8 cellular contexts compared by ENCODE assay signal in genomic region chr1:6491076-6491449, GRCh38. TPM values are rescaled to one million over a fixed set of nuclear protein-coding genes. Genes with fewer than 3 reads are reported as not detected.
DNase-seq lines count a peak whose midpoint lies in the region; ATAC-seq and TF ChIP-seq lines count a peak whose summit lies in the region.

No MANE protein-coding gene starts in this region.

- in situ Hi-C loops in HAP-1 (cut with MboI; ENCODE audit: low sequenced_read_pairs), result no loop called here

- H3K27me3 Mint-ChIP-seq in activated CD8-positive, alpha-beta T cell treated with anti-CD3 and anti-CD28 coated beads for 36 hours, result peaks cover 9% of the 10 kb centered on the region

- CTCF ChIA-PET in activated CD8-positive, alpha-beta T cell treated with anti-CD3 and anti-CD28 coated beads for 36 hours (lab: Charles Lee), result interaction anchor here (1.1 to 5.9 kb wide), 11 partner anchors 8 to 112 kb away, joined by 3 to 38 read pairs (median 7); partner anchors contain the start of genes KLHL21, NOL9, TAS1R1 and TNFRSF25

- H3K27ac Mint-ChIP-seq in activated CD8-positive, alpha-beta T cell treated with anti-CD3 and anti-CD28 coated beads for 36 hours, result peak overlapping the region; percentile 43

- H3K9me3 Mint-ChIP-seq in activated CD8-positive, alpha-beta T cell treated with anti-CD3 and anti-CD28 coated beads for 36 hours, result no peaks in the 10 kb centered on the region

- H3K36me3 Mint-ChIP-seq in activated CD8-positive, alpha-beta T cell treated with anti-CD3 and anti-CD28 coated beads for 36 hours (ENCODE audit: low read depth), result no peaks in the 10 kb centered on the region

- intact Hi-C loops in activated CD8-positive, alpha-beta T cell treated with anti-CD3 and anti-CD28 coated beads for 36 hours (cut with micrococcal nuclease), result no loop called here
- intact Hi-C loops in spleen (cut with DNase I; ENCODE audit: low total_unique reads), result no loop called here

- TF ChIP-seq CTCF in activated CD8-positive, alpha-beta T cell treated with anti-CD3 and anti-CD28 coated beads for 36 hours (IDR thresholded peaks at IDR 0.05), result no peak
- no peak for TF ChIP-seq CTCF in spleen (IDR thresholded peaks at IDR 0.05 in 8 of 11, conservative IDR thresholded peaks at IDR 0.05 in 3 of 11)

- peaks cover 29% of the 10 kb centered on the region for H3K4me1 Mint-ChIP-seq in activated CD8-positive, alpha-beta T cell treated with anti-CD3 and anti-CD28 coated beads for 36 hours (ENCODE audit: low read depth)

- no peak for ATAC-seq in activated CD8-positive, alpha-beta T cell treated with anti-CD3 and anti-CD28 coated beads for 36 hours
- ATAC-seq in HG03045 (IDR thresholded peaks at IDR 0.05; ENCODE audit: unreplicated experiment), result no peak

- H3K27me3 ChIP-seq in HAP-1 (ENCODE audit: low read depth) (peaks cover 3% of the 10 kb centered on the region), iPS DF 6.9 (ENCODE audit: control insufficient read depth, insufficient read depth, low read length) (no peaks in the 10 kb centered on the region), spleen (replicated peaks in 1 of 7) (peaks cover 0 to 43% (median 6%) of the 10 kb centered on the region in 7 donors)

- TF ChIP-seq POLR2A in spleen (IDR thresholded peaks at IDR 0.05), result no peak

- no CpG with 5 or more reads among the region's 6 CpGs for WGBS in iPS DF 6.9 (ENCODE audit: insufficient coverage, insufficient read length)
- 34 to 47% (median 43%) methylated on average over 5 to 6 of the region's 6 CpGs for WGBS in spleen, 5 donors

- peaks cover 11% of the 10 kb centered on the region for H3K4me1 ChIP-seq in HAP-1
- H3K4me1 ChIP-seq in iPS DF 6.9 (ENCODE audit: control insufficient read depth, insufficient read depth, low read length), result peaks cover 7% of the 10 kb centered on the region
- peaks cover 20 to 100% (median 64%) of the 10 kb centered on the region in 6 donors for H3K4me1 ChIP-seq in spleen

- no peak for DNase-seq in HAP-1 (ENCODE audit: low spot score in 2 of 2)
- no peak for DNase-seq in activated CD8-positive, alpha-beta T cell treated with anti-CD3 and anti-CD28 coated beads for 36 hours
- DNase-seq in iPS DF 6.9 (ENCODE audit: low read depth, low spot score), result no peak
- DNase-seq in spleen, result no peak
- DNase-seq in dermis blood vessel endothelial cell, result no peak
- DNase-seq in COR-L47 (lab: John Stamatoyannopoulos, UW), result no peak
- DNase-seq in NCI-H1417 treated with DMSO at 0.1 percent for 48 hours (lab: John Stamatoyannopoulos, UW), result no peak

- H3K27ac ChIP-seq in iPS DF 6.9 (ENCODE audit: low read length) (no peak overlapping the region), spleen (peak overlapping the region; percentile 44 to 86 (median 81))

- H3K9me3 ChIP-seq in HAP-1 (no peaks in the 10 kb centered on the region), iPS DF 6.9 (ENCODE audit: control insufficient read depth, insufficient read depth, low read length) (no peaks in the 10 kb centered on the region), spleen (no peaks in the 10 kb centered on the region)

- POLR2A ChIA-PET in activated CD8-positive, alpha-beta T cell treated with anti-CD3 and anti-CD28 coated beads for 36 hours (lab: Charles Lee), result interaction anchor here (0.6 to 3.5 kb wide), 8 partner anchors 10 to 111 kb away, joined by 3 to 12 read pairs (median 3); partner anchors contain the start of gene NOL9

- H3K36me3 ChIP-seq in HAP-1 (replicated peaks) (no peaks in the 10 kb centered on the region), iPS DF 6.9 (ENCODE audit: control insufficient read depth, insufficient read depth, low read length) (no peaks in the 10 kb centered on the region; the same call in 1 of the 2 replicates), spleen (no peaks in the 10 kb centered on the region)

- H3K4me3 Mint-ChIP-seq in activated CD8-positive, alpha-beta T cell treated with anti-CD3 and anti-CD28 coated beads for 36 hours, result peak overlapping the region; percentile 77

- peak overlapping the region; percentile 72 for H3K4me3 ChIP-seq in HAP-1
- H3K4me3 ChIP-seq in iPS DF 6.9 (ENCODE audit: low read length), result peak overlapping the region; percentile 63; the same call in 1 of the 2 replicates
- H3K4me3 ChIP-seq in spleen, result peak overlapping the region; percentile 46 to 76 (median 56)

RNA-seq across cellular contexts. Expression of gene PLEKHG5, which starts 0.4 kb away (rescaled TPM):
- 1 to 10 TPM; 1.7 to 1.8 TPM for total RNA-seq in activated CD8-positive, alpha-beta T cell treated with anti-CD3 and anti-CD28 coated beads for 36 hours
- total RNA-seq in spleen, result 100 to 1,000 TPM in 1 of 7 donors, 10 to 100 TPM in 6; 34.7 to 120 (median 60.1) TPM
- 10 to 100 TPM in 2 of 3 donors, 1 to 10 TPM in 1; 6.4 to 66.9 (median 29.7) TPM for polyA plus RNA-seq in spleen
- total RNA-seq in dermis blood vessel endothelial cell, result 36.9 and 50.9 TPM in 2 replicates

RNA-seq across cellular contexts. Expression of gene TNFRSF25, which starts 25.1 kb away (rescaled TPM):
- 10 to 100 TPM; 55.8 to 57.8 TPM for total RNA-seq in activated CD8-positive, alpha-beta T cell treated with anti-CD3 and anti-CD28 coated beads for 36 hours
- total RNA-seq in spleen, result 100 to 1,000 TPM in 1 of 7 donors, 10 to 100 TPM in 6; 39.7 to 103 (median 65.4) TPM
- polyA plus RNA-seq in spleen, result 100 to 1,000 TPM in 2 of 3 donors, 10 to 100 TPM in 1; 30.9 to 147 (median 102) TPM
- 8.0 and 17.4 TPM in 2 replicates for total RNA-seq in dermis blood vessel endothelial cell

Comparison
In these comparisons a context has a peak if more than half of its experiments do, and no peak if none do; other contexts are left out.
1. RNA of gene PLEKHG5, which starts 0.4 kb away (total RNA-seq): 34.7 to 120 TPM in spleen and 36.9 to 50.9 TPM in dermis blood vessel endothelial cell; 1.7 to 1.8 TPM in activated CD8-positive, alpha-beta T cell treated with anti-CD3 and anti-CD28 coated beads for 36 hours; every median in the first group is over 10 times any median in the second.
2. Peak in every context shown above with its lines, with median percentiles within 50 percentile points of each other: H3K4me3 ChIP-seq.